1 cellular context compared by ENCODE assay signal in the genomic region with DNA sequence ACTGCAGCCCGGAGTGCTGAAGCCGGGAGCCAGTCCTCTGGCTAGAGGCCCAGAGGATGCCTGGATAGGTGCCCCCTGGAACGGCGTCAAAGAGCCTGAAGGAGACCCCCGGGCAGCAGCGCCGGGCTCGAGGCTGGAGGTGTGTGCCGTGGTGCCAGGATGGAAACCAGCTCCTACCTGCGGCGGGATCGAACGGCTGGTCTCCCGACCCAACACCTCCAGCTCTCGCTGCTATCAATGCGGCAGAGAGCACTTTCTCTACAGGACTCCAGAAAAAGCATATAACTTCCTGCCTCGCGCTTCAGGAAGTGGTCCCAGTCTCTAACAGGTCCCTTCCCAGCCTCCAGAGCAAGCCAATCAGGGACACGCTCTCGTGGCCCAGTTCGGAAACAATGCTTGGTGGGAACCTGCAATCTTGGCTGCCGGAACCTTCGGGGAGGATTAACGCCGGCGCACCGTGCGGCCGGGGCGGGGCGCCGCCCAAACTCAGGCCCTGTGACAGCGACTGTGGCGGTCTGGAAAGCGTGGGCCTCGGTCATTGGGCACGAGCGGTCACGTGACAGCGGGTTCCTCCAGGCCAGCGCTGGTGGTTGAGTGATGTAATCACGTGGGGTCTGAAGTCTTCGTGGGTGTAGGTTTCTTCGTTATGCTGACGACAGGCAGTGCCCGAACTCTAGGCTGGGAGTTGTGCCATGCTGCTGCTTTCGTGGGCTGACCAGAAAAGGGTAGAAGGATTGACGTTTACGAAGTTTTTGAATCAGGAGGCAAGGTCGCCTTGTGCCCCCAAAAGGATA.
A peak's percentile ranks its signal among the peaks of the same experiment; 100 is the strongest.
TF ChIP-seq lines count a peak whose summit lies in the region.

TSS of gene SLC33A1 (minus strand) at position 281 of the 794 bp plus-strand sequence. CDS start 430 bp downstream, outside the sequence.

TF ChIP-seq in GM23338, 12 proteins besides CTCF, POLR2A, EP300 and RAD21 (continued from another document):
- TF ChIP-seq ETS1 (IDR thresholded peaks at IDR 0.05) (peak; percentile 91), CREB1 (CRISPR knock-in tag; IDR thresholded peaks at IDR 0.05; ENCODE audit: low read depth) (peak; percentile 63), POLR2AphosphoS5 (IDR thresholded peaks at IDR 0.05; ENCODE audit: low read depth) (peak; percentile 79)
